ENCODE assay signal across 23 cellular contexts in genomic region chr6:72963946-72964345, GRCh38.
"Had no signal": no experiment of that assay in that cellular context is flagged by ENCODE, and none has a peak within 500 bp of the region (broad histone marks: within the 10 kb centered on the region; RNA-seq: fewer than 3 reads in every experiment).

No MANE protein-coding gene starts in this region.

- H3K27me3 ChIP-seq: cardiac muscle cell, foreskin keratinocyte, neural progenitor cell, right atrium auricular region, tibial artery had no signal

- H3K27me3 Mint-ChIP-seq: activated B cell treated with CpG ODN at 0.5 μM for 24 hours; activated naive CD8-positive, alpha-beta T cell treated with anti-CD3 and anti-CD28 coated beads, Interleukin-2, amount 50 U/mL, for 24 hours; activated T-cell treated with anti-CD3 and anti-CD28 coated beads, Interleukin-2, amount 50 U/mL, for 24 hours; naive thymus-derived CD4-positive, alpha-beta T cell; T-cell had no signal

- ATAC-seq: activated CD8-positive, alpha-beta T cell treated with anti-CD3 and anti-CD28 coated beads, Interleukin-2, amount 10 ng/mL, durations not matched to agents 7 days and 5 days; activated naive CD8-positive, alpha-beta T cell treated with anti-CD3 and anti-CD28 coated beads, Interleukin-2, amount 50 U/mL, for 24 hours; foreskin keratinocyte; naive thymus-derived CD4-positive, alpha-beta T cell; T-cell had no signal

- H3K4me1 ChIP-seq: neural progenitor cell, prostate gland, right atrium auricular region had no signal

- H3K27ac ChIP-seq: cardiac muscle cell, foreskin keratinocyte, neural progenitor cell, prostate gland, right atrium auricular region, tibial artery had no signal

- H3K4me1 Mint-ChIP-seq: activated B cell treated with CpG ODN at 0.5 μM for 24 hours; activated naive CD8-positive, alpha-beta T cell treated with anti-CD3 and anti-CD28 coated beads, Interleukin-2, amount 50 U/mL, for 24 hours; neural progenitor cell; T-cell had no signal

- H3K4me3 Mint-ChIP-seq: activated B cell treated with CpG ODN at 0.5 μM for 24 hours; activated CD8-positive, alpha-beta T cell treated with anti-CD3 and anti-CD28 coated beads, Interleukin-2, amount 10 ng/mL, durations not matched to agents 7 days and 5 days; activated naive CD4-positive, alpha-beta T cell treated with anti-CD3 and anti-CD28 coated beads for 36 hours; activated naive CD8-positive, alpha-beta T cell treated with anti-CD3 and anti-CD28 coated beads, Interleukin-2, amount 50 U/mL, for 24 hours; activated T-cell treated with anti-CD3 and anti-CD28 coated beads, Interleukin-2, amount 50 U/mL, for 24 hours; naive thymus-derived CD4-positive, alpha-beta T cell; neural progenitor cell; T-cell had no signal

- DNase-seq: activated B cell treated with CpG ODN at 0.5 μM for 24 hours; activated CD4-positive, alpha-beta T cell treated with anti-CD3 and anti-CD28 coated beads for 48 hours; activated CD8-positive, alpha-beta T cell treated with anti-CD3 and anti-CD28 coated beads, Interleukin-2, amount 10 ng/mL, durations not matched to agents 7 days and 5 days; activated naive CD4-positive, alpha-beta T cell treated with anti-CD3 and anti-CD28 coated beads for 36 hours; activated naive CD8-positive, alpha-beta T cell treated with anti-CD3 and anti-CD28 coated beads, Interleukin-2, amount 50 U/mL, for 24 hours; activated T-cell treated with anti-CD3 and anti-CD28 coated beads, Interleukin-2, amount 50 U/mL, for 24 hours; anterior cingulate cortex; dermis blood vessel endothelial cell; effector memory CD4-positive, alpha-beta T cell; foreskin keratinocyte; glutamatergic neuron; mesenchymal stem cell; naive thymus-derived CD4-positive, alpha-beta T cell; stimulated activated CD4-positive, alpha-beta T cell treated with anti-CD3 and anti-CD28 coated beads, Interleukin-2, amount 100 ng/mL, for 24 hours; stimulated activated naive CD4-positive, alpha-beta T cell treated with Interleukin-2 at 50 U/mL for 16 hours; substantia nigra; T-cell; tibial artery had no signal

- H3K27ac Mint-ChIP-seq: activated B cell treated with CpG ODN at 0.5 μM for 24 hours; activated CD8-positive, alpha-beta T cell treated with anti-CD3 and anti-CD28 coated beads, Interleukin-2, amount 10 ng/mL, durations not matched to agents 7 days and 5 days; activated naive CD4-positive, alpha-beta T cell treated with anti-CD3 and anti-CD28 coated beads for 36 hours; activated naive CD8-positive, alpha-beta T cell treated with anti-CD3 and anti-CD28 coated beads, Interleukin-2, amount 50 U/mL, for 24 hours; activated T-cell treated with anti-CD3 and anti-CD28 coated beads, Interleukin-2, amount 50 U/mL, for 24 hours; naive thymus-derived CD4-positive, alpha-beta T cell; neural progenitor cell; T-cell had no signal

- H3K9me3 ChIP-seq: prostate gland, right atrium auricular region, tibial artery had no signal

- H3K4me3 ChIP-seq: cardiac muscle cell, neural progenitor cell, prostate gland, right atrium auricular region, tibial artery had no signal

- H3K9me3 Mint-ChIP-seq: activated B cell treated with CpG ODN at 0.5 μM for 24 hours; activated naive CD4-positive, alpha-beta T cell treated with anti-CD3 and anti-CD28 coated beads for 36 hours; activated naive CD8-positive, alpha-beta T cell treated with anti-CD3 and anti-CD28 coated beads, Interleukin-2, amount 50 U/mL, for 24 hours; activated T-cell treated with anti-CD3 and anti-CD28 coated beads, Interleukin-2, amount 50 U/mL, for 24 hours; naive thymus-derived CD4-positive, alpha-beta T cell; neural progenitor cell; T-cell had no signal

- H3K4me2 ChIP-seq: neural progenitor cell had no signal

- H3K36me3 ChIP-seq: cardiac muscle cell, neural progenitor cell, prostate gland, right atrium auricular region, tibial artery had no signal

- H2AFZ ChIP-seq: neural progenitor cell had no signal

- FAIRE-seq: urothelium cell line had no signal

- H3K36me3 Mint-ChIP-seq: neural progenitor cell had no signal

- H3K9ac ChIP-seq: neural progenitor cell had no signal
